17 cellular contexts compared by ENCODE assay signal in genomic region chr4:145626623-145626982, GRCh38. TPM values are rescaled to one million over a fixed set of nuclear protein-coding genes. Genes with fewer than 3 reads are reported as not detected.
DNase-seq lines count a peak whose midpoint lies in the region; ATAC-seq, FAIRE-seq and TF ChIP-seq lines count a peak whose summit lies in the region.
"Had no signal": no experiment of that assay in that cellular context is flagged by ENCODE, and none has a peak within 500 bp of the region (broad histone marks: within the 10 kb centered on the region; RNA-seq: fewer than 3 reads in every experiment).

No MANE protein-coding gene starts in this region.

- H3K79me2 ChIP-seq in H1 (ENCODE audit: control insufficient read depth in 1 of 2, insufficient read depth in 2 of 2, low read length in 2 of 2), result no peaks in the 10 kb centered on the region
- peaks cover 13% of the 10 kb centered on the region for H3K79me2 ChIP-seq in hepatocyte

- POLR2A ChIA-PET in H1 (lab: Charles Lee; ENCODE audit: partially characterized antibody), result no interaction called here

- no peak overlapping the region for H2BK120ac ChIP-seq in H1 (replicated peaks; ENCODE audit: low read depth, low read length)

- TF ChIP-seq POLR2A in H1 (IDR thresholded peaks at IDR 0.05; ENCODE audit: control extremely low read depth in 1 of 2, low read depth in 2 of 2, low read length in 2 of 2), result no peak

- no peak overlapping the region for H3K4ac ChIP-seq in H1 (replicated peaks; ENCODE audit: insufficient read length, low read depth, low read length)

- no peaks in the 10 kb centered on the region for H3K27me3 ChIP-seq in H1 (replicated peaks in 1 of 4; ENCODE audit: control insufficient read depth in 3 of 4, extremely low read depth in 1 of 4, insufficient read depth in 3 of 4, low read length in 3 of 4)
- no peaks in the 10 kb centered on the region for H3K27me3 ChIP-seq in hepatocyte

- H4K5ac ChIP-seq in H1 (ENCODE audit: insufficient read length, low read depth, low read length), result no peak overlapping the region

- DNase-seq in ELR (ENCODE audit: low read depth), result peak; percentile 26
- peak; percentile 64 to 82 for DNase-seq in NCI-H524 (lab: John Stamatoyannopoulos, UW)
- DNase-seq in H1 (ENCODE audit: low read depth in 1 of 2, low spot score in 2 of 2), result no peak
- no peak for DNase-seq in natural killer cell treated with Interleukin-12 subunit alpha and Interleukin-12 subunit beta and Interleukin-15 and Interleukin-18, amount 100 ng/mL, for 72 hours (ENCODE audit: low spot score)
- DNase-seq in NCI-H510A (lab: John Stamatoyannopoulos, UW), result no peak
- DNase-seq in foreskin fibroblast, result no peak
- DNase-seq in hepatocyte (ENCODE audit: low spot score), result no peak
- DNase-seq: DMS153; NCI-H187; NK-92 treated with Interleukin-12 subunit alpha and Interleukin-12 subunit beta, amount 100 ng/mL, for 24 hours; RPMI8226 had no signal

- H3K9me2 ChIP-seq in hepatocyte (replicated peaks; ENCODE audit: insufficient read depth), result no peaks in the 10 kb centered on the region

- no peaks in the 10 kb centered on the region for H3K27me3 Mint-ChIP-seq in natural killer cell treated with Interleukin-12 subunit alpha and Interleukin-12 subunit beta and Interleukin-15 and Interleukin-18, amount 100 ng/mL, for 72 hours

- H3K79me1 ChIP-seq in H1 (ENCODE audit: low read depth, low read length), result no peaks in the 10 kb centered on the region

- H3K4me2 ChIP-seq in H1 (ENCODE audit: insufficient read depth in 1 of 2, low read depth in 2 of 2, low read length in 2 of 2), result no peak overlapping the region
- no peak overlapping the region for H3K4me2 ChIP-seq in hepatocyte

- no peak overlapping the region for H3K9ac ChIP-seq in H1 (replicated peaks in 1 of 4; ENCODE audit: extremely low read depth in 1 of 4, low read depth in 3 of 4, low read length in 3 of 4)

- WGBS in H1 (ENCODE audit: extremely low coverage in 1 of 2, insufficient coverage in 1 of 2, insufficient read length in 1 of 2, insufficient replicate concordance in 2 of 2, low coverage in 1 of 2, low lambda C conversion rate in 2 of 2, missing lambda C conversion rate in 1 of 2), 2 experiments, result 73% methylated on average over 2 of the region's 2 CpGs; no CpG with 5 or more reads in 1 of the 2 experiments
- 74% methylated on average over 2 of the region's 2 CpGs for WGBS in hepatocyte (ENCODE audit: low lambda C conversion rate, missing lambda C conversion rate)

- peaks cover 3% of the 10 kb centered on the region for H3K9me3 Mint-ChIP-seq in natural killer cell treated with Interleukin-12 subunit alpha and Interleukin-12 subunit beta and Interleukin-15 and Interleukin-18, amount 100 ng/mL, for 72 hours

- peaks cover 46 to 54% of the 10 kb centered on the region in 2 donors for H3K4me1 Mint-ChIP-seq in natural killer cell treated with Interleukin-12 subunit alpha and Interleukin-12 subunit beta and Interleukin-15 and Interleukin-18, amount 100 ng/mL, for 72 hours (ENCODE audit: low read depth in 2 of 2)

- H3K36me3 Mint-ChIP-seq in natural killer cell treated with Interleukin-12 subunit alpha and Interleukin-12 subunit beta and Interleukin-15 and Interleukin-18, amount 100 ng/mL, for 72 hours, result peaks cover 11% of the 10 kb centered on the region

- TF ChIP-seq CTCF in H1 (IDR thresholded peaks at IDR 0.05; ENCODE audit: control extremely low read depth in 1 of 3, insufficient read depth in 1 of 3, low read depth in 1 of 3, low read length in 3 of 3) (no peak), foreskin fibroblast (IDR thresholded peaks at IDR 0.05; ENCODE audit: low read depth, low read length) (no peak), hepatocyte (IDR thresholded peaks at IDR 0.05; ENCODE audit: poor library complexity) (no peak)

- no peak for TF ChIP-seq EP300 in H1 (IDR thresholded peaks at IDR 0.05; ENCODE audit: borderline replicate concordance in 1 of 2, low read depth in 2 of 2, low read length in 2 of 2)

- no peak overlapping the region for H3K56ac ChIP-seq in H1 (replicated peaks; ENCODE audit: insufficient read length, low read depth, low read length)

- TF ChIP-seq RAD21 in H1 (IDR thresholded peaks at IDR 0.05 in 1 of 2, conservative IDR thresholded peaks at IDR 0.05 in 1 of 2; ENCODE audit: low read depth in 2 of 2, low read length in 2 of 2), result no peak

- H4K20me1 ChIP-seq in H1 (replicated peaks in 1 of 2; ENCODE audit: control insufficient read depth in 1 of 2, insufficient read depth in 2 of 2, low read length in 2 of 2) (no peaks in the 10 kb centered on the region), hepatocyte (ENCODE audit: insufficient read depth, poor library complexity, severe bottlenecking) (no peaks in the 10 kb centered on the region)

- FAIRE-seq in H1 (lab: Jason Lieb, UNC), result no peak

- peak overlapping the region; percentile 65 for H3K4me3 Mint-ChIP-seq in natural killer cell treated with Interleukin-12 subunit alpha and Interleukin-12 subunit beta and Interleukin-15 and Interleukin-18, amount 100 ng/mL, for 72 hours

- H2AFZ ChIP-seq in H1 (ENCODE audit: low read length), result no peak overlapping the region
- H2AFZ ChIP-seq in hepatocyte, result no peak overlapping the region

- H2BK5ac ChIP-seq in H1 (ENCODE audit: low read depth, low read length), result no peak overlapping the region

- H3K4me1 ChIP-seq in H1 (replicated peaks in 1 of 4; ENCODE audit: control insufficient read depth in 3 of 4, insufficient read depth in 4 of 4, low read length in 3 of 4), result peaks cover 0 to 4% (median 0%) of the 10 kb centered on the region in 4 experiments; a peak in 1 of 7 replicates
- no peaks in the 10 kb centered on the region for H3K4me1 ChIP-seq in hepatocyte (ENCODE audit: insufficient read depth)

- H2BK15ac ChIP-seq in H1 (ENCODE audit: low read length), result no peak overlapping the region

- ATAC-seq in natural killer cell treated with Interleukin-12 subunit alpha and Interleukin-12 subunit beta and Interleukin-15 and Interleukin-18, amount 100 ng/mL, for 72 hours, result no peak
- ATAC-seq in GM21528 (IDR thresholded peaks at IDR 0.05; ENCODE audit: low FRiP score, unreplicated experiment), result no peak

- H3K4me3 ChIP-seq in H1 (ENCODE audit: extremely low read depth in 1 of 4, insufficient read depth in 2 of 4, low read depth in 3 of 4, low read length in 4 of 4) (no peak overlapping the region), foreskin fibroblast (ENCODE audit: low read depth in 1 of 2, low read length in 2 of 2) (no peak overlapping the region), hepatocyte (no peak overlapping the region)

- H3K36me3 ChIP-seq in H1 (ENCODE audit: control insufficient read depth in 2 of 4, insufficient read depth in 4 of 4, low read length in 3 of 4), result no peaks in the 10 kb centered on the region
- H3K36me3 ChIP-seq in hepatocyte (replicated peaks; ENCODE audit: insufficient read depth, low read depth), result no peaks in the 10 kb centered on the region

- no peak overlapping the region for H4K91ac ChIP-seq in H1 (replicated peaks; ENCODE audit: insufficient read length, low read length)

- no peak overlapping the region for H3K23ac ChIP-seq in H1 (ENCODE audit: insufficient read length)

- H2BK12ac ChIP-seq in H1 (ENCODE audit: low read depth, low read length), result peak overlapping the region; percentile 35; the same call in 1 of the 2 replicates

- H3K18ac ChIP-seq in H1 (ENCODE audit: extremely low read depth, low read length), result no peak overlapping the region

- H2BK20ac ChIP-seq in H1 (ENCODE audit: low read length), result no peak overlapping the region

- H3K14ac ChIP-seq in H1 (ENCODE audit: insufficient read length), result no peak overlapping the region

- H3K9me3 ChIP-seq in H1 (ENCODE audit: insufficient read depth in 2 of 2, low read depth in 1 of 2, low read length in 1 of 2) (peaks cover 2 to 4% of the 10 kb centered on the region in 2 experiments; a peak in 2 of 4 replicates), hepatocyte (ENCODE audit: low read depth) (no peaks in the 10 kb centered on the region)

- H3K27ac Mint-ChIP-seq in natural killer cell treated with Interleukin-12 subunit alpha and Interleukin-12 subunit beta and Interleukin-15 and Interleukin-18, amount 100 ng/mL, for 72 hours, result peak overlapping the region; percentile 88 to 98

- no peak overlapping the region for H4K8ac ChIP-seq in H1 (ENCODE audit: extremely low read depth, insufficient read depth, low read length)

- no peaks in the 10 kb centered on the region for H3K23me2 ChIP-seq in H1 (ENCODE audit: low read depth, low read length)

- CTCF ChIA-PET in H1 (lab: Charles Lee; ENCODE audit: partially characterized antibody), result no interaction called here

- no peak overlapping the region for H2AK5ac ChIP-seq in H1 (ENCODE audit: low read depth, low read length)

- H3K27ac ChIP-seq in H1 (ENCODE audit: low read depth, low read length), result no peak overlapping the region
- H3K27ac ChIP-seq in hepatocyte, result no peak overlapping the region
- H3K27ac ChIP-seq: C4-2B had no signal

TF ChIP-seq in H1, 55 proteins besides CTCF, POLR2A, EP300 and RAD21 (continues in another document):
- TF ChIP-seq KDM1A (IDR thresholded peaks at IDR 0.05; ENCODE audit: borderline replicate concordance, low read length), result no peak

RNA-seq across cellular contexts. Expression of gene MMAA, which starts 7.4 kb away (rescaled TPM):
- 3.6 and 4.9 TPM in 2 replicates for total RNA-seq in H1 (2021; fragmentation: NEBNext Ultra II Directional; extraction: Animal tissue kit (Norgen Biotek cat#: 25700))
- polyA plus RNA-seq in H1 (2011; rRNA removed) (0.77 and 0.98 TPM in 2 replicates), hepatocyte (8.0 and 11.1 TPM in 2 replicates)
- polyA plus RNA-seq in H1 (2011; cell fraction: cytosol; rRNA removed), result 1.5 TPM
- polyA plus RNA-seq in H1 (2011; cell fraction: nucleus; rRNA removed), result 0.58 TPM
- polyA plus RNA-seq in H1 (2012, experiment 1 of 2), result 2.3 to 3.1 TPM (median 2.4 TPM) in 4 replicates
- polyA plus RNA-seq in H1 (2012, experiment 2 of 2), result 0.25 TPM
- polyA plus RNA-seq in H1 (2013, experiment 1 of 2), result 3.4 TPM
- 3.5 TPM for polyA plus RNA-seq in H1 (2013, experiment 2 of 2)
- polyA minus RNA-seq in H1 (2011; rRNA and poly(A)+ RNA removed), result 1.6 and 2.3 TPM in 2 replicates
- polyA minus RNA-seq in H1 (2011; cell fraction: cytosol; rRNA and poly(A)+ RNA removed), result 2.1 TPM
- polyA minus RNA-seq in H1 (2011; cell fraction: nucleus; rRNA and poly(A)+ RNA removed), result 2.1 TPM
- total RNA-seq in natural killer cell treated with Interleukin-12 subunit alpha and Interleukin-12 subunit beta and Interleukin-15 and Interleukin-18, amount 100 ng/mL, for 72 hours, result 10 to 100 TPM; 14.3 to 15.7 TPM
- total RNA-seq in hepatocyte, result 13.4 and 15.3 TPM in 2 replicates

RNA-seq across cellular contexts. Expression of gene C4orf51, which starts 53.3 kb away (rescaled TPM):
- total RNA-seq in H1 (2021; fragmentation: NEBNext Ultra II Directional; extraction: Animal tissue kit (Norgen Biotek cat#: 25700)), result 0.54 TPM in 1 of 2 replicates, not detected in the other
- polyA plus RNA-seq in H1 (2011; rRNA removed) (not detected in 2 replicates), hepatocyte (not detected in 2 replicates)
- not detected for polyA plus RNA-seq in H1 (2011; cell fraction: cytosol; rRNA removed)
- 0.13 TPM for polyA plus RNA-seq in H1 (2011; cell fraction: nucleus; rRNA removed)
- polyA plus RNA-seq in H1 (2012, experiment 1 of 2), result not detected in 4 replicates
- polyA plus RNA-seq in H1 (2012, experiment 2 of 2), result not detected
- 0.53 TPM for polyA plus RNA-seq in H1 (2013, experiment 1 of 2)
- 0.50 TPM for polyA plus RNA-seq in H1 (2013, experiment 2 of 2)
- not detected in 2 replicates for polyA minus RNA-seq in H1 (2011; rRNA and poly(A)+ RNA removed)
- not detected for polyA minus RNA-seq in H1 (2011; cell fraction: cytosol; rRNA and poly(A)+ RNA removed)
- not detected for polyA minus RNA-seq in H1 (2011; cell fraction: nucleus; rRNA and poly(A)+ RNA removed)
- total RNA-seq in natural killer cell treated with Interleukin-12 subunit alpha and Interleukin-12 subunit beta and Interleukin-15 and Interleukin-18, amount 100 ng/mL, for 72 hours, result not detected
- not detected in 2 replicates for total RNA-seq in hepatocyte
- total RNA-seq: A673, HT1080, NCI-H460, OCI-LY7 had no signal

Comparison
In these comparisons a context has a peak if more than half of its experiments do, and no peak if none do; other contexts are left out.
1. DNase-seq: peak in ELR (single experiment) and NCI-H524 (2 of 2); none in H1 (0 of 2), natural killer cell treated with Interleukin-12 subunit alpha and Interleukin-12 subunit beta and Interleukin-15 and Interleukin-18, amount 100 ng/mL, for 72 hours (single experiment), NCI-H510A (single experiment), foreskin fibroblast (0 of 2) and hepatocyte (single experiment).